9 cellular contexts compared by ENCODE assay signal in the genomic region with DNA sequence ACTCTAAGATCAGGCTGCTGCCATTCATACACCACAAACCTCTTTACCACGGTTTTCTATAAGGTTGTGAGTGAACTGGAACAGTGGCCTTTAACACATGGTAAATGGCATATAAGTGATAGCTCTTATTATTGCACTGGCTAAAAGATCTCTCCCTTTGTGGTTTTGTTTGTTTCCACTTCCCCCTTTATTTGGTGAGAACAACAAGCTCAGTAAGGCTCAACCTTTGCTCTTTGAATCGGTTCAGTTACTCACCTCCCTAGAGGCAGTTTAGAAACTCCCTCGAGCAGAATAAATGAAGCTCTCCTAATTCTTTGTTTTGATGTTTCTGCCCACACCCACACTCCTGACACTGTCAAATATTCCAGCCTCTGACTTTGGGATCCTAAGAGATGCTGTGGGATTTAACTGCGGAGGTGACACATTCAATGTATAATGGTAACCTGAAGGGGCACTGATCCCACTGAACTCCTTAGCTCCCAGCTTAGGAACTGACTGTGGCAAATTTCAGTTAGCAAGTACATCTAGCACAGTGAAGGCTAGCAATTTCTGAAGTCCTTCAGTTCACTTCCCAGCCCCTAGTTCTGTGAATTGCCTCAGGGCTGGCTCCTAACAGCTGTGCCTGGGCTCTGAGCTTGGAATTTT. TPM values are rescaled to one million over a fixed set of nuclear protein-coding genes. Genes with fewer than 3 reads are reported as not detected.
DNase-seq lines count a peak whose midpoint lies in the region; ATAC-seq, FAIRE-seq and TF ChIP-seq lines count a peak whose summit lies in the region.
"Had no signal": no experiment of that assay in that cellular context is flagged by ENCODE, and none has a peak within 500 bp of the region (broad histone marks: within the 10 kb centered on the region; RNA-seq: fewer than 3 reads in every experiment).

No MANE protein-coding gene starts in this region.

- no peaks in the 10 kb centered on the region for H3K79me2 ChIP-seq in K562 (ENCODE audit: control insufficient read depth, insufficient read depth, low read length)

- 0% methylated on average over 4 of the region's 4 CpGs for WGBS in K562 (ENCODE audit: insufficient coverage, low coverage, missing lambda C conversion rate)
- WGBS in tibial nerve, 2 donors, result 24 to 28% methylated on average over 4 of the region's 4 CpGs

- H3K4me3 ChIP-seq in K562, result no peak overlapping the region
- H3K4me3 ChIP-seq in tibial nerve, result no peak overlapping the region

- H3K4me1 ChIP-seq in K562 (replicated peaks in 1 of 2; ENCODE audit: control insufficient read depth in 2 of 2, insufficient read depth in 2 of 2, low read length in 2 of 2) (no peaks in the 10 kb centered on the region), tibial nerve (no peaks in the 10 kb centered on the region)

- in situ Hi-C loops in K562 (cut with MboI), result no loop called here

- no peaks in the 10 kb centered on the region for H4K20me1 ChIP-seq in K562 (replicated peaks; ENCODE audit: control insufficient read depth, insufficient read depth, low read length)

- H3K27me3 ChIP-seq in K562 (ENCODE audit: control insufficient read depth in 2 of 2, insufficient read depth in 2 of 2, low read length in 2 of 2), result peaks cover 5 to 9% of the 10 kb centered on the region in 2 experiments; a peak in 4 of 5 replicates
- no peaks in the 10 kb centered on the region for H3K27me3 ChIP-seq in tibial nerve

- TF ChIP-seq POLR2A in K562 (conservative IDR thresholded peaks at IDR 0.05) (no peak), tibial nerve (IDR thresholded peaks at IDR 0.05) (no peak)

- intact Hi-C loops in K562 (cut with micrococcal nuclease) (no loop called here), head of caudate nucleus (cut with DNase I) (no loop called here)

- FAIRE-seq in K562 (lab: Jason Lieb, UNC), result no peak

- H3K9me3 ChIP-seq in K562 (replicated peaks; ENCODE audit: control insufficient read depth, insufficient read depth, low read depth, low read length), result no peaks in the 10 kb centered on the region
- H3K9me3 ChIP-seq in tibial nerve, result peaks cover 0 to 11% (median 0%) of the 10 kb centered on the region in 4 donors

- H3K4me2 ChIP-seq in K562 (ENCODE audit: insufficient read depth, low read length), result no peak overlapping the region

- TF ChIP-seq RAD21 in K562 (CRISPR knock-in tag; conservative IDR thresholded peaks at IDR 0.05 in 1 of 2, IDR thresholded peaks at IDR 0.05 in 1 of 2), result no peak

- no peak overlapping the region for H3K9ac ChIP-seq in K562 (ENCODE audit: insufficient read depth in 1 of 2, low read depth in 2 of 2, low read length in 2 of 2)

- ATAC-seq in GM21360 (IDR thresholded peaks at IDR 0.05; ENCODE audit: unreplicated experiment) (peak; percentile 100), HG03457 (IDR thresholded peaks at IDR 0.05; ENCODE audit: unreplicated experiment) (peak; percentile 99), K562 (peak; percentile 72; the same call in 2 of the 3 replicates)

- CTCF ChIA-PET in K562 (lab: Yijun Ruan, JAX; ENCODE audit: low intra/inter-chr PET ratio), result no interaction called here

- no peaks in the 10 kb centered on the region for H3K9me1 ChIP-seq in K562 (ENCODE audit: control insufficient read depth, insufficient read depth, low read length)

- no peak overlapping the region for H2AFZ ChIP-seq in K562 (ENCODE audit: low read depth, low read length)

- no peak overlapping the region for H3K27ac ChIP-seq in K562 (ENCODE audit: extremely low read depth, low read depth, low read length)
- H3K27ac ChIP-seq in tibial nerve, result peak overlapping the region in 1 of 4 donors; percentile 55

- no TSS peak for BruUV-seq in K562 (replicated peaks; lab: Mats Ljungman, UMichigan)

- TF ChIP-seq CTCF in K562 (IDR thresholded peaks at IDR 0.05 in 2 of 3, conservative IDR thresholded peaks at IDR 0.05 in 1 of 3; ENCODE audit: insufficient read depth in 2 of 3, low read depth in 1 of 3, low read length in 3 of 3) (no peak), tibial nerve (IDR thresholded peaks at IDR 0.05) (no peak)

- no peak for TF ChIP-seq EP300 in K562 (IDR thresholded peaks at IDR 0.05; ENCODE audit: low read length)
- TF ChIP-seq EP300 in tibial nerve (IDR thresholded peaks at IDR 0.05), result no peak

- DNase-seq in ELF-1 (ENCODE audit: low read depth, low spot score), result peak; percentile 60
- DNase-seq in K562 (ENCODE audit: extremely low read depth in 1 of 4, low spot score in 3 of 4), result no peak
- no peak for DNase-seq in RKO (ENCODE audit: low spot score)
- no peak for DNase-seq in medulla oblongata (ENCODE audit: extremely low spot score)
- no peak for DNase-seq in tibial nerve (ENCODE audit: low spot score in 2 of 2)
- DNase-seq in head of caudate nucleus, result no peak
- DNase-seq: naive thymus-derived CD8-positive, alpha-beta T cell had no signal

- POLR2A ChIA-PET in K562 (lab: Yijun Ruan, JAX), result interaction anchor here (0.5 to 1.3 kb wide), 5 partner anchors 10 to 463 kb away, joined by 3 to 8 read pairs (median 3); no protein-coding TSS in a partner anchor

- H3K36me3 ChIP-seq in K562 (ENCODE audit: control insufficient read depth, insufficient read depth, low read length) (no peaks in the 10 kb centered on the region), tibial nerve (no peaks in the 10 kb centered on the region)

TF ChIP-seq in K562, 482 proteins besides CTCF, POLR2A, EP300 and RAD21:
- TF ChIP-seq SPI1 (IDR thresholded peaks at IDR 0.05; ENCODE audit: borderline replicate concordance, low read depth, low read length) (0 out of 2 replicates have a peak, but pooled peaks have one; percentile 34), CBX3 (IDR thresholded peaks at IDR 0.05; ENCODE audit: borderline replicate concordance in 1 of 2, low read length in 2 of 2) (no peak), XRCC4 (IDR thresholded peaks at IDR 0.05; ENCODE audit: extremely low read depth, insufficient read depth, insufficient read length) (no peak), CREBBP (IDR thresholded peaks at IDR 0.05; ENCODE audit: low read depth, low read length) (no peak), ERF (CRISPR knock-in tag; IDR thresholded peaks at IDR 0.05) (no peak), E2F3 (CRISPR knock-in tag; IDR thresholded peaks at IDR 0.05) (no peak), ETV6 (IDR thresholded peaks at IDR 0.05; ENCODE audit: borderline replicate concordance in 1 of 2, low read depth in 2 of 2, low read length in 1 of 2) (no peak), ETV6 (CRISPR knock-in tag; IDR thresholded peaks at IDR 0.05; ENCODE audit: borderline replicate concordance) (no peak), POLR2B (IDR thresholded peaks at IDR 0.05; ENCODE audit: low read depth, partially characterized antibody) (no peak)
- TF ChIP-seq, protein P1, sequence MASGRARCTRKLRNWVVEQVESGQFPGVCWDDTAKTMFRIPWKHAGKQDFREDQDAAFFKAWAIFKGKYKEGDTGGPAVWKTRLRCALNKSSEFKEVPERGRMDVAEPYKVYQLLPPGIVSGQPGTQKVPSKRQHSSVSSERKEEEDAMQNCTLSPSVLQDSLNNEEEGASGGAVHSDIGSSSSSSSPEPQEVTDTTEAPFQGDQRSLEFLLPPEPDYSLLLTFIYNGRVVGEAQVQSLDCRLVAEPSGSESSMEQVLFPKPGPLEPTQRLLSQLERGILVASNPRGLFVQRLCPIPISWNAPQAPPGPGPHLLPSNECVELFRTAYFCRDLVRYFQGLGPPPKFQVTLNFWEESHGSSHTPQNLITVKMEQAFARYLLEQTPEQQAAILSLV (tag; IDR thresholded peaks at IDR 0.05), result no peak

RNA-seq across cellular contexts. Expression of a gene that starts 22.5 kb away (rescaled TPM):
- total RNA-seq in K562 (2011; cell fraction: chromatin; rRNA removed; ENCODE audit: low replicate concordance), result 35.9 and 44.5 TPM in 2 replicates
- total RNA-seq in K562 (2011; cell fraction: nucleolus; rRNA removed), result 23.2 and 23.3 TPM in 2 replicates
- 33.0 and 46.1 TPM in 2 replicates for total RNA-seq in K562 (2011; cell fraction: nucleoplasm; rRNA removed)
- total RNA-seq in K562 (2014; rRNA removed), result 43.9 and 47.6 TPM in 2 replicates
- 133 and 144 TPM in 2 replicates for total RNA-seq in K562 (2014; rRNA removed; fragmentation: Illumina TruSeq; extraction: Trizol)
- total RNA-seq in K562 (2015; rRNA removed; fragmentation: Illumina TruSeq; extraction: Trizol), result 108 and 114 TPM in 2 replicates
- total RNA-seq in K562 (2021), result 129 and 134 TPM in 2 replicates
- 128 and 165 TPM in 2 replicates for polyA plus RNA-seq in K562 (2011; rRNA removed)
- polyA plus RNA-seq in K562 (2011; cell fraction: cytosol; rRNA removed), result 87.8 and 95.1 TPM in 2 replicates
- 40.4 and 42.4 TPM in 2 replicates for polyA plus RNA-seq in K562 (2011; cell fraction: nucleus; rRNA removed)
- 61.4 and 102 TPM in 2 replicates for polyA plus RNA-seq in K562 (2012)
- polyA plus RNA-seq in K562 (2014; fragmentation: Illumina TruSeq; extraction: Trizol), result 141 and 184 TPM in 2 replicates
- polyA plus RNA-seq in K562 (2014; fragmentation: Nextera tagmentation; extraction: Ambion mirVana), result 10 to 100 TPM; 14.5 to 30.4 TPM
- 86.3 and 86.9 TPM in 2 replicates for polyA plus RNA-seq in K562 (2014; rRNA removed)
- polyA minus RNA-seq in K562 (2011; rRNA and poly(A)+ RNA removed), result 139 and 204 TPM in 2 replicates
- 116 and 172 TPM in 2 replicates for polyA minus RNA-seq in K562 (2011; cell fraction: cytosol; rRNA and poly(A)+ RNA removed)
- 19.4 and 33.5 TPM in 2 replicates for polyA minus RNA-seq in K562 (2011; cell fraction: nucleus; rRNA and poly(A)+ RNA removed)
- 10 to 100 TPM; 87.3 to 98.6 (median 93.1) TPM for total RNA-seq in tibial nerve
